Comparison of ENCODE assay signal across 29 cellular contexts in genomic region chr2:240129731-240130392, GRCh38. TPM values are rescaled to one million over a fixed set of nuclear protein-coding genes. Genes with fewer than 3 reads are reported as not detected.
DNase-seq lines count a peak whose midpoint lies in the region; ATAC-seq and TF ChIP-seq lines count a peak whose summit lies in the region.
"Had no signal": no experiment of that assay in that cellular context is flagged by ENCODE, and none has a peak within 500 bp of the region (broad histone marks: within the 10 kb centered on the region; RNA-seq: fewer than 3 reads in every experiment).

No MANE protein-coding gene starts in this region.

- peaks cover 10% of the 10 kb centered on the region for H4K20me1 ChIP-seq in osteoblast (ENCODE audit: insufficient read depth, low read length)

- H2AFZ ChIP-seq in osteoblast (ENCODE audit: low read length): no peak overlapping the region

- no peak overlapping the region for H3K4me3 Mint-ChIP-seq in activated CD4-positive, alpha-beta memory T cell treated with anti-CD3 and anti-CD28 coated beads for 36 hours
- no peak overlapping the region for H3K4me3 Mint-ChIP-seq in activated CD4-positive, alpha-beta memory T cell treated with anti-CD3 and anti-CD28 coated beads, Interleukin-2, amount 10 ng/mL, durations not matched to agents 7 days and 5 days
- H3K4me3 Mint-ChIP-seq: activated CD8-positive, alpha-beta T cell treated with anti-CD3 and anti-CD28 coated beads for 36 hours; activated naive CD4-positive, alpha-beta T cell treated with anti-CD3 and anti-CD28 coated beads, Interleukin-2, amount 50 U/mL, for 24 hours; activated T-cell treated with anti-CD3 and anti-CD28 coated beads, Interleukin-2, amount 50 U/mL, for 72 hours; CD14-positive monocyte; stimulated activated effector memory CD8-positive, alpha-beta T cell treated with anti-CD3 and anti-CD28 coated beads, Interleukin-12 subunit alpha, Interleukin-12 subunit beta, amount 100 ng/mL, for 72 hours; T-helper 1 cell treated with Interleukin-12 subunit alpha and Interleukin-12 subunit beta and Interleukin-4 antibody, amounts not matched to agents 30 μg/mL and 1 μg/mL, for 36 hours had no signal

- DNase-seq in activated CD4-positive, alpha-beta memory T cell treated with anti-CD3 and anti-CD28 coated beads for 36 hours: peak; percentile 2
- no peak for DNase-seq in activated CD4-positive, alpha-beta memory T cell treated with anti-CD3 and anti-CD28 coated beads, Interleukin-2, amount 10 ng/mL, durations not matched to agents 7 days and 5 days
- peak; percentile 65 for DNase-seq in cardiac septum (ENCODE audit: low spot score)
- no peak for DNase-seq in right atrium auricular region (ENCODE audit: low spot score)
- peak; percentile 68 for DNase-seq in osteoblast (ENCODE audit: insufficient read length, low spot score, missing footprints)
- peak; percentile 18 to 67 for DNase-seq in aorta
- no peak for DNase-seq in effector memory CD4-positive, alpha-beta T cell
- no peak for DNase-seq in NOMO-1 treated with DMSO at 0.1 percent for 48 hours (lab: John Stamatoyannopoulos, UW; ENCODE audit: unreplicated experiment)
- DNase-seq: activated CD8-positive, alpha-beta T cell treated with anti-CD3 and anti-CD28 coated beads for 36 hours; activated T-cell treated with anti-CD3 and anti-CD28 coated beads, Interleukin-2, amount 50 U/mL, for 72 hours; Caco-2; HCEC 1CT; Karpas-422; mesenchymal stem cell; NCI-H1417; NCI-H2029; NCI-H524; stimulated activated CD4-positive, alpha-beta T cell treated with anti-CD3 and anti-CD28 coated beads, Interleukin-4, amount 100 ng/mL, for 4 hours had no signal

- H3K27me3 Mint-ChIP-seq in activated CD4-positive, alpha-beta memory T cell treated with anti-CD3 and anti-CD28 coated beads for 36 hours: no peaks in the 10 kb centered on the region
- no peaks in the 10 kb centered on the region for H3K27me3 Mint-ChIP-seq in activated CD4-positive, alpha-beta memory T cell treated with anti-CD3 and anti-CD28 coated beads, Interleukin-2, amount 10 ng/mL, durations not matched to agents 7 days and 5 days
- H3K27me3 Mint-ChIP-seq: activated CD8-positive, alpha-beta T cell treated with anti-CD3 and anti-CD28 coated beads for 36 hours; activated naive CD4-positive, alpha-beta T cell treated with anti-CD3 and anti-CD28 coated beads, Interleukin-2, amount 50 U/mL, for 24 hours had no signal

- H3K79me2 ChIP-seq in osteoblast (ENCODE audit: insufficient read depth, low read length): peaks cover 15% of the 10 kb centered on the region

- WGBS in aorta, 2 donors: 95% methylated on average over 22 of the region's 22 CpGs

- peaks cover 10% of the 10 kb centered on the region for H3K4me1 Mint-ChIP-seq in activated CD4-positive, alpha-beta memory T cell treated with anti-CD3 and anti-CD28 coated beads for 36 hours (ENCODE audit: low read depth)
- H3K4me1 Mint-ChIP-seq in activated CD4-positive, alpha-beta memory T cell treated with anti-CD3 and anti-CD28 coated beads, Interleukin-2, amount 10 ng/mL, durations not matched to agents 7 days and 5 days: peaks cover 14% of the 10 kb centered on the region

- intact Hi-C loops in activated CD4-positive, alpha-beta memory T cell treated with anti-CD3 and anti-CD28 coated beads for 36 hours (cut with micrococcal nuclease): loop anchor here (10.0 kb wide), 1 partner anchor 435 kb away; the partner anchor contains the start of genes DUSP28 and RNPEPL1
- intact Hi-C loops in cardiac septum (cut with DNase I): no loop called here
- intact Hi-C loops in aorta (cut with DNase I): no loop called here

- TF ChIP-seq CTCF in right atrium auricular region (IDR thresholded peaks at IDR 0.05) (no peak), osteoblast (IDR thresholded peaks at IDR 0.05; ENCODE audit: extremely low read depth, low read depth, low read length) (no peak)

- H3K4me1 ChIP-seq in right atrium auricular region (peaks cover 0 to 4% of the 10 kb centered on the region in 2 donors), osteoblast (ENCODE audit: insufficient read depth, low read length) (peaks cover 5% of the 10 kb centered on the region), aorta (ENCODE audit: control insufficient read depth in 1 of 2, insufficient read depth in 2 of 2, low read length in 2 of 2) (no peaks in the 10 kb centered on the region)
- no peaks in the 10 kb centered on the region for H3K4me1 ChIP-seq in effector memory CD4-positive, alpha-beta T cell (ENCODE audit: control insufficient read depth, insufficient read depth, low read length, poor library complexity, severe bottlenecking)
- H3K4me1 ChIP-seq: Caco-2 had no signal

- CTCF ChIA-PET in activated CD4-positive, alpha-beta memory T cell treated with anti-CD3 and anti-CD28 coated beads for 36 hours (lab: Charles Lee): interaction anchor here (1.2 kb wide), 1 partner anchor 14 kb away, joined by 3 read pairs; no protein-coding TSS in a partner anchor
- CTCF ChIA-PET in activated CD4-positive, alpha-beta memory T cell treated with anti-CD3 and anti-CD28 coated beads, Interleukin-2, amount 10 ng/mL, durations not matched to agents 7 days and 5 days (lab: Charles Lee): no interaction called here

- H3K9me3 ChIP-seq in right atrium auricular region (no peaks in the 10 kb centered on the region), osteoblast (ENCODE audit: low read depth, low read length) (no peaks in the 10 kb centered on the region), aorta (ENCODE audit: control insufficient read depth, low read length) (peaks cover 6% of the 10 kb centered on the region)
- no peaks in the 10 kb centered on the region for H3K9me3 ChIP-seq in effector memory CD4-positive, alpha-beta T cell (ENCODE audit: control insufficient read depth, low read length)
- H3K9me3 ChIP-seq: breast epithelium, Caco-2 had no signal

- no peak overlapping the region for H3K27ac Mint-ChIP-seq in activated CD4-positive, alpha-beta memory T cell treated with anti-CD3 and anti-CD28 coated beads for 36 hours
- no peak overlapping the region for H3K27ac Mint-ChIP-seq in activated CD4-positive, alpha-beta memory T cell treated with anti-CD3 and anti-CD28 coated beads, Interleukin-2, amount 10 ng/mL, durations not matched to agents 7 days and 5 days
- H3K27ac Mint-ChIP-seq: activated CD8-positive, alpha-beta T cell treated with anti-CD3 and anti-CD28 coated beads for 36 hours; activated naive CD4-positive, alpha-beta T cell treated with anti-CD3 and anti-CD28 coated beads, Interleukin-2, amount 50 U/mL, for 24 hours; activated T-cell treated with anti-CD3 and anti-CD28 coated beads, Interleukin-2, amount 50 U/mL, for 72 hours; stimulated activated effector memory CD8-positive, alpha-beta T cell treated with anti-CD3 and anti-CD28 coated beads, Interleukin-12 subunit alpha, Interleukin-12 subunit beta, amount 100 ng/mL, for 72 hours; T-helper 1 cell treated with Interleukin-12 subunit alpha and Interleukin-12 subunit beta and Interleukin-4 antibody, amounts not matched to agents 30 μg/mL and 1 μg/mL, for 36 hours had no signal

- H3K27me3 ChIP-seq in right atrium auricular region: no peaks in the 10 kb centered on the region
- H3K27me3 ChIP-seq in osteoblast (ENCODE audit: insufficient read depth, low read length): no peaks in the 10 kb centered on the region
- H3K27me3 ChIP-seq in aorta (ENCODE audit: control insufficient read depth in 1 of 2, insufficient read depth in 2 of 2, low read length in 1 of 2): no peaks in the 10 kb centered on the region
- no peaks in the 10 kb centered on the region for H3K27me3 ChIP-seq in effector memory CD4-positive, alpha-beta T cell (replicated peaks; ENCODE audit: control insufficient read depth, insufficient read depth, low read length, poor library complexity, severe bottlenecking)
- H3K27me3 ChIP-seq: breast epithelium had no signal

- H3K36me3 Mint-ChIP-seq in activated CD4-positive, alpha-beta memory T cell treated with anti-CD3 and anti-CD28 coated beads for 36 hours: peaks cover 56% of the 10 kb centered on the region
- H3K36me3 Mint-ChIP-seq in activated CD4-positive, alpha-beta memory T cell treated with anti-CD3 and anti-CD28 coated beads, Interleukin-2, amount 10 ng/mL, durations not matched to agents 7 days and 5 days (ENCODE audit: low read depth): peaks cover 51% of the 10 kb centered on the region

- H3K36me3 ChIP-seq in right atrium auricular region (peaks cover 54% of the 10 kb centered on the region), osteoblast (ENCODE audit: insufficient read depth, low read length) (peaks cover 49% of the 10 kb centered on the region), aorta (ENCODE audit: control insufficient read depth in 1 of 2, insufficient read depth in 2 of 2, low read length in 1 of 2) (peaks cover 3 to 22% of the 10 kb centered on the region in 2 donors)
- peaks cover 63% of the 10 kb centered on the region for H3K36me3 ChIP-seq in effector memory CD4-positive, alpha-beta T cell (ENCODE audit: control insufficient read depth, insufficient read depth, low read length)
- H3K36me3 ChIP-seq: breast epithelium had no signal

- H3K27ac ChIP-seq in right atrium auricular region (no peak overlapping the region), osteoblast (ENCODE audit: low read depth, low read length) (no peak overlapping the region), aorta (ENCODE audit: low read depth in 1 of 2, low read length in 2 of 2) (no peak overlapping the region)
- no peak overlapping the region for H3K27ac ChIP-seq in effector memory CD4-positive, alpha-beta T cell (ENCODE audit: insufficient read depth, low read length, poor library complexity, severe bottlenecking)
- H3K27ac ChIP-seq: breast epithelium, epithelial cell of prostate had no signal

- H3K9me3 Mint-ChIP-seq in activated CD4-positive, alpha-beta memory T cell treated with anti-CD3 and anti-CD28 coated beads for 36 hours: no peaks in the 10 kb centered on the region
- no peaks in the 10 kb centered on the region for H3K9me3 Mint-ChIP-seq in activated CD4-positive, alpha-beta memory T cell treated with anti-CD3 and anti-CD28 coated beads, Interleukin-2, amount 10 ng/mL, durations not matched to agents 7 days and 5 days
- H3K9me3 Mint-ChIP-seq: activated CD8-positive, alpha-beta T cell treated with anti-CD3 and anti-CD28 coated beads for 36 hours; activated naive CD4-positive, alpha-beta T cell treated with anti-CD3 and anti-CD28 coated beads, Interleukin-2, amount 50 U/mL, for 24 hours; activated T-cell treated with anti-CD3 and anti-CD28 coated beads, Interleukin-2, amount 50 U/mL, for 72 hours; stimulated activated effector memory CD8-positive, alpha-beta T cell treated with anti-CD3 and anti-CD28 coated beads, Interleukin-12 subunit alpha, Interleukin-12 subunit beta, amount 100 ng/mL, for 72 hours; T-helper 1 cell treated with Interleukin-12 subunit alpha and Interleukin-12 subunit beta and Interleukin-4 antibody, amounts not matched to agents 30 μg/mL and 1 μg/mL, for 36 hours had no signal

- POLR2A ChIA-PET in activated CD4-positive, alpha-beta memory T cell treated with anti-CD3 and anti-CD28 coated beads for 36 hours (lab: Charles Lee): no interaction called here
- POLR2A ChIA-PET in activated CD4-positive, alpha-beta memory T cell treated with anti-CD3 and anti-CD28 coated beads, Interleukin-2, amount 10 ng/mL, durations not matched to agents 7 days and 5 days (lab: Charles Lee): no interaction called here

- H3K4me2 ChIP-seq in osteoblast (ENCODE audit: insufficient read depth, low read length): no peak overlapping the region

- no peak overlapping the region for H3K4me3 ChIP-seq in right atrium auricular region
- H3K4me3 ChIP-seq in osteoblast (ENCODE audit: insufficient read depth, low read length): no peak overlapping the region
- no peak overlapping the region for H3K4me3 ChIP-seq in aorta (ENCODE audit: low read length in 2 of 2)
- H3K4me3 ChIP-seq in effector memory CD4-positive, alpha-beta T cell (ENCODE audit: insufficient read depth, low read depth, low read length, poor library complexity, severe bottlenecking): no peak overlapping the region
- H3K4me3 ChIP-seq: breast epithelium had no signal

- no peak for ATAC-seq in aorta (ENCODE audit: low FRiP score)
- ATAC-seq: activated CD8-positive, alpha-beta T cell treated with anti-CD3 and anti-CD28 coated beads for 36 hours; activated T-cell treated with anti-CD3 and anti-CD28 coated beads, Interleukin-2, amount 50 U/mL, for 72 hours; SK-N-SH treated with all-trans-retinoic acid at 6 μM for 48 hours; stimulated activated effector memory CD8-positive, alpha-beta T cell treated with anti-CD3 and anti-CD28 coated beads, Interleukin-12 subunit alpha, Interleukin-12 subunit beta, amount 100 ng/mL, for 72 hours had no signal

RNA-seq across cellular contexts. Expression of gene COPS9, which starts 6.2 kb away (rescaled TPM):
- total RNA-seq in activated CD4-positive, alpha-beta memory T cell treated with anti-CD3 and anti-CD28 coated beads for 36 hours: 10 to 100 TPM; 85.2 to 99.9 TPM
- 10 to 100 TPM; 95.5 to 96.2 TPM for total RNA-seq in activated CD4-positive, alpha-beta memory T cell treated with anti-CD3 and anti-CD28 coated beads, Interleukin-2, amount 10 ng/mL, durations not matched to agents 7 days and 5 days
- total RNA-seq in cardiac septum (149 TPM), right atrium auricular region (100 to 1,000 TPM; 232 to 243 TPM), osteoblast (70.2 and 84.9 TPM in 2 replicates), aorta (10 to 100 TPM; 83.7 to 94.0 TPM)
- polyA plus RNA-seq in aorta: 100 to 1,000 TPM; 415 to 787 TPM

RNA-seq across cellular contexts. Expression of gene OTOS, which starts 10.6 kb away (rescaled TPM):
- not detected for total RNA-seq in activated CD4-positive, alpha-beta memory T cell treated with anti-CD3 and anti-CD28 coated beads for 36 hours
- total RNA-seq in activated CD4-positive, alpha-beta memory T cell treated with anti-CD3 and anti-CD28 coated beads, Interleukin-2, amount 10 ng/mL, durations not matched to agents 7 days and 5 days: not detected
- total RNA-seq in cardiac septum (not detected), right atrium auricular region (not detected), osteoblast (not detected in 2 replicates), aorta (not detected)
- not detected for polyA plus RNA-seq in aorta
- total RNA-seq: A172; activated CD8-positive, alpha-beta T cell treated with anti-CD3 and anti-CD28 coated beads for 36 hours; activated T-cell treated with anti-CD3 and anti-CD28 coated beads, Interleukin-2, amount 50 U/mL, for 72 hours; breast epithelium; Caco-2; glomerular endothelial cell; subcutaneous adipose tissue; ureter had no signal
- polyA plus RNA-seq: CD14-positive monocyte had no signal

Comparison
In these comparisons a context has a peak if more than half of its experiments do, and no peak if none do; other contexts are left out.
1. DNase-seq: peak in activated CD4-positive, alpha-beta memory T cell treated with anti-CD3 and anti-CD28 coated beads for 36 hours (single experiment), cardiac septum (single experiment), osteoblast (single experiment) and aorta (2 of 2); none in activated CD4-positive, alpha-beta memory T cell treated with anti-CD3 and anti-CD28 coated beads, Interleukin-2, amount 10 ng/mL, durations not matched to agents 7 days and 5 days (single experiment), right atrium auricular region (single experiment), effector memory CD4-positive, alpha-beta T cell (0 of 3) and NOMO-1 treated with DMSO at 0.1 percent for 48 hours (single experiment).